In genomic region chr17:488993-489757, GRCh38 we compare ENCODE assay signal across 1 cellular context.
TF ChIP-seq lines count a peak whose summit lies in the region.

No MANE protein-coding gene starts in this region.

TF ChIP-seq in HepG2, 621 proteins besides CTCF, POLR2A, EP300 and RAD21 (continued from another document and continues in another):
- peak; percentile 65; the same call in 1 of the 2 replicates for TF ChIP-seq ARID5B (CRISPR knock-in tag; IDR thresholded peaks at IDR 0.05)
- TF ChIP-seq TSC22D2 (CRISPR knock-in tag; IDR thresholded peaks at IDR 0.05; ENCODE audit: borderline replicate concordance): peak; percentile 90
- TF ChIP-seq ZNF180 (CRISPR knock-in tag; IDR thresholded peaks at IDR 0.05; ENCODE audit: borderline replicate concordance, low read depth): no peak
- peak; percentile 60 for TF ChIP-seq CCAR2 (optimal IDR thresholded peaks at IDR 0.05; ENCODE audit: low read depth, low read length)
- TF ChIP-seq ZNF652 (CRISPR knock-in tag; IDR thresholded peaks at IDR 0.05; ENCODE audit: borderline replicate concordance, low read depth): no peak
- peak; percentile 88 for TF ChIP-seq ZNF543 (CRISPR knock-in tag; IDR thresholded peaks at IDR 0.05)
- no peak for TF ChIP-seq ZBTB8A (CRISPR knock-in tag; IDR thresholded peaks at IDR 0.05; ENCODE audit: borderline replicate concordance, low read depth)
- TF ChIP-seq ATRX (CRISPR knock-in tag; IDR thresholded peaks at IDR 0.05; ENCODE audit: borderline replicate concordance): no peak
- no peak for TF ChIP-seq MAFF (IDR thresholded peaks at IDR 0.05; ENCODE audit: low read depth, low read length)
- TF ChIP-seq MED13 (CRISPR knock-in tag; IDR thresholded peaks at IDR 0.05): no peak
- no peak for TF ChIP-seq HNF4G (IDR thresholded peaks at IDR 0.05; ENCODE audit: borderline replicate concordance, low read depth, low read length)
- no peak for TF ChIP-seq HNF4G (CRISPR knock-in tag; IDR thresholded peaks at IDR 0.05; ENCODE audit: borderline replicate concordance, low read depth)
- peak; percentile 85 for TF ChIP-seq HES4 (CRISPR knock-in tag; IDR thresholded peaks at IDR 0.05; ENCODE audit: borderline replicate concordance)
- no peak for TF ChIP-seq HNF1B (CRISPR knock-in tag; IDR thresholded peaks at IDR 0.05)
- peak; percentile 58; the same call in 1 of the 2 replicates for TF ChIP-seq FOXO1 (CRISPR knock-in tag; IDR thresholded peaks at IDR 0.05)
- 0 out of 2 replicates have a peak, but pooled peaks have one; percentile 24 for TF ChIP-seq HMG20B (CRISPR knock-in tag; conservative IDR thresholded peaks at IDR 0.05)
- peak; percentile 91 for TF ChIP-seq HNRNPL (IDR thresholded peaks at IDR 0.05; ENCODE audit: low read depth, low read length)
- peak in 1 of 2 experiments; percentile 69; a peak in 3 of 4 replicates for TF ChIP-seq HMGXB4 (CRISPR knock-in tag; IDR thresholded peaks at IDR 0.05; ENCODE audit: borderline replicate concordance in 1 of 2, low read depth in 1 of 2)
- no peak for TF ChIP-seq ZNF367 (CRISPR knock-in tag; IDR thresholded peaks at IDR 0.05; ENCODE audit: borderline replicate concordance)
- TF ChIP-seq MNT (IDR thresholded peaks at IDR 0.05): no peak
- no peak for TF ChIP-seq ZNF570 (CRISPR knock-in tag; IDR thresholded peaks at IDR 0.05; ENCODE audit: borderline replicate concordance)
- TF ChIP-seq ZNF749 (CRISPR knock-in tag; IDR thresholded peaks at IDR 0.05; ENCODE audit: borderline replicate concordance): peak; percentile 88; the same call in 1 of the 2 replicates
- no peak for TF ChIP-seq USF2 (IDR thresholded peaks at IDR 0.05; ENCODE audit: low read depth, low read length)
- no peak for TF ChIP-seq USF2 (CRISPR knock-in tag; IDR thresholded peaks at IDR 0.05; ENCODE audit: borderline replicate concordance)
- peak; percentile 96 for TF ChIP-seq ZNF646 (CRISPR knock-in tag; IDR thresholded peaks at IDR 0.05)
- no peak for TF ChIP-seq NONO (IDR thresholded peaks at IDR 0.05)
- peak; percentile 45; the same call in 1 of the 2 replicates for TF ChIP-seq NONO (CRISPR knock-in tag; conservative IDR thresholded peaks at IDR 0.05)
- no peak for TF ChIP-seq CBX2 (IDR thresholded peaks at IDR 0.05; ENCODE audit: low read depth, low read length)
- no peak for TF ChIP-seq CBX2 (CRISPR knock-in tag; IDR thresholded peaks at IDR 0.05; ENCODE audit: low read depth)
- 0 out of 2 replicates have a peak, but pooled peaks have one; percentile 71 for TF ChIP-seq IRF1 (CRISPR knock-in tag; IDR thresholded peaks at IDR 0.05; ENCODE audit: low read depth)
- TF ChIP-seq POLR2AphosphoS2 (IDR thresholded peaks at IDR 0.05; ENCODE audit: low read depth, low read length): no peak
- 0 out of 2 replicates have a peak, but pooled peaks have one; percentile 38 for TF ChIP-seq MYPOP (CRISPR knock-in tag; IDR thresholded peaks at IDR 0.05)
- no peak for TF ChIP-seq GMEB1 (CRISPR knock-in tag; IDR thresholded peaks at IDR 0.05; ENCODE audit: borderline replicate concordance)
- peak; percentile 89 for TF ChIP-seq SALL1 (CRISPR knock-in tag; IDR thresholded peaks at IDR 0.05)
